ENCODE assay signal across 1 cellular context in the genomic region with DNA sequence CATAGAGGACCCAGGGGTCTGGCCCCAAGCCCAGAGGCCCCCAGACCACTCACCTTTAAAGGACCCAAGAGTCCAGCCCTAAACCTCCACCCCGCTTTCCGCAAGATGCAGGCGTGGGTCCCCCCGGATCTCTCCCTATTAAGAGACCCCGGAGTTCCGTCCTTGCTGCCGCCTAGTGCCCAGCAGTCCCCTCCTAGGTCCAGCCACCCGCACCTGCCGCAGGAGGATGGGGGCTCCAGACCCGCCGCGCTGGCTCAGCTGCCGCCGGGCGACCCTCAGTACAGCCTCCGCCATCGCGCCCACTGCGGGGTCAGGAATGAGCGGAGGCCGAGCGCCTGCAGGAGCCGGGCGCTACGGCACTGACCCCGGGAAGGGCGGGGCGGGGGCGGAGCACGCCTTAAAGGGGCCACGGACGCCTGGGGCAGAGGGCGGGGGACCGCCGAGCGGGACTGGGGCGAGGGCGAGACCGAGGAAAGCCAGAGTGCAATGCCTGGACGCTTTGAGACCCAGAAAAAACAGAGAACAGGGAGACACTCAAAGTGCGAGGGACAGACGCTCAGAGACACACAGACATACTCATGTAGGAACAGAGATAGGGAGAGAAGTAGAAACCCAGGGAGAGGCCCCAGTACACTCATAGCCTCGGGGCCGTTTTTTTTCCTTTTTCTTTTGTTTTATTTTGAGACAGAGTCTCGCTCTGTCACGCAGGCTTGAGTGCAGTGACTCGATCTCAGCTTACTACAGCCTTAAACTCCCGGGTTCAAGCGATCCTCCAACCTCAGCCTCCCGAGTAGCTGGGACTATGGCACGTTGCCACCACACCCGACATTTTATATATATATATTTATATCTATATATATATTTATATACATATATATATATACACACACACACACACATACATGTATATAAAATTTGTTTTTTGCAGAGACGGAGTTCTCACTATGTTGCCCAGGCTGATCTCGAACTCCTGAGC.
A peak's percentile ranks its signal among the peaks of the same experiment; 100 is the strongest.
TF ChIP-seq lines count a peak whose summit lies in the region.

Gene ETHE1, minus strand, starts transcription at position 318 of the 976 bp plus-strand sequence. Its CDS starts 24 bp downstream, at position 294.

TF ChIP-seq in SK-N-SH, 30 proteins besides CTCF, POLR2A, EP300 and RAD21 (continued from another document):
- TF ChIP-seq, protein P1, sequence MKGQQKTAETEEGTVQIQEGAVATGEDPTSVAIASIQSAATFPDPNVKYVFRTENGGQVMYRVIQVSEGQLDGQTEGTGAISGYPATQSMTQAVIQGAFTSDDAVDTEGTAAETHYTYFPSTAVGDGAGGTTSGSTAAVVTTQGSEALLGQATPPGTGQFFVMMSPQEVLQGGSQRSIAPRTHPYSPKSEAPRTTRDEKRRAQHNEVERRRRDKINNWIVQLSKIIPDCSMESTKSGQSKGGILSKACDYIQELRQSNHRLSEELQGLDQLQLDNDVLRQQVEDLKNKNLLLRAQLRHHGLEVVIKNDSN (IDR thresholded peaks at IDR 0.05; ENCODE audit: borderline replicate concordance, low read depth) = no peak
- TF ChIP-seq REST (IDR thresholded peaks at IDR 0.05; ENCODE audit: low read depth, low read length) (peak; percentile 13; the same call in 1 of the 2 replicates), GATA2 (CRISPR knock-in tag; IDR thresholded peaks at IDR 0.05) (no peak), ELF1 (IDR thresholded peaks at IDR 0.05) (no peak), FOSL2 (IDR thresholded peaks at IDR 0.05; ENCODE audit: borderline replicate concordance, low read depth) (no peak), GABPA (IDR thresholded peaks at IDR 0.05; ENCODE audit: low read depth) (no peak), POLR2AphosphoS5 (IDR thresholded peaks at IDR 0.05; ENCODE audit: low read depth, low read length) (peak; percentile 83), FOXM1 (IDR thresholded peaks at IDR 0.05; ENCODE audit: low read depth) (no peak), SMC3 (IDR thresholded peaks at IDR 0.05; ENCODE audit: low read depth, low read length) (no peak), PBX3 (IDR thresholded peaks at IDR 0.05) (no peak), JUND (IDR thresholded peaks at IDR 0.05) (no peak), TEAD4 (IDR thresholded peaks at IDR 0.05; ENCODE audit: borderline replicate concordance, insufficient read depth) (no peak), MXI1 (IDR thresholded peaks at IDR 0.05; ENCODE audit: low read depth, low read length) (peak; percentile 58; the same call in 1 of the 2 replicates), EZH2phosphoT487 (IDR thresholded peaks at IDR 0.05; ENCODE audit: borderline replicate concordance, low read depth) (no peak), RXRA (IDR thresholded peaks at IDR 0.05; ENCODE audit: borderline replicate concordance, low read depth) (no peak), ZBTB33 (IDR thresholded peaks at IDR 0.05; ENCODE audit: borderline replicate concordance, low read depth) (no peak), TAF1 (IDR thresholded peaks at IDR 0.05; ENCODE audit: borderline replicate concordance, low read depth, low read length) (peak; percentile 72; the same call in 1 of the 2 replicates), MEF2A (IDR thresholded peaks at IDR 0.05; ENCODE audit: borderline replicate concordance, low read depth) (no peak), IRF3 (IDR thresholded peaks at IDR 0.05; ENCODE audit: low read depth, low read length) (no peak), YY1 (IDR thresholded peaks at IDR 0.05; ENCODE audit: low read depth) (peak; percentile 21; the same call in 1 of the 2 replicates), NFIC (IDR thresholded peaks at IDR 0.05; ENCODE audit: borderline replicate concordance) (no peak), NRF1 (IDR thresholded peaks at IDR 0.05; ENCODE audit: low read depth, low read length) (no peak), TCF12 (IDR thresholded peaks at IDR 0.05) (no peak), FOXJ3 (CRISPR knock-in tag; IDR thresholded peaks at IDR 0.05) (no peak)
